In genomic region chr4:29711226-29711625, GRCh38 we compare ENCODE assay signal across 19 cellular contexts.
DNase-seq lines count a peak whose midpoint lies in the region; ATAC-seq and TF ChIP-seq lines count a peak whose summit lies in the region.
"Had no signal": no experiment of that assay in that cellular context is flagged by ENCODE, and none has a peak within 500 bp of the region (broad histone marks: within the 10 kb centered on the region; RNA-seq: fewer than 3 reads in every experiment).

No MANE protein-coding gene starts in this region.

- H3K4me1 ChIP-seq in adipocyte (ENCODE audit: control insufficient read depth, insufficient read depth, low read length), result no peaks in the 10 kb centered on the region
- H3K4me1 ChIP-seq: A549, Peyer's patch had no signal

- H3K36me3 ChIP-seq in BJ (ENCODE audit: control insufficient read depth, insufficient read depth, low read length) (no peaks in the 10 kb centered on the region), adipocyte (ENCODE audit: control insufficient read depth, insufficient read depth, low read length, severe bottlenecking) (no peaks in the 10 kb centered on the region)
- H3K36me3 ChIP-seq: MG63, Peyer's patch had no signal

- no peak overlapping the region for H3K4me3 ChIP-seq in BJ (ENCODE audit: low read depth, low read length)
- H3K4me3 ChIP-seq in adipocyte (ENCODE audit: low read length), result no peak overlapping the region
- no peak overlapping the region for H3K4me3 ChIP-seq in skeletal muscle cell (ENCODE audit: low read depth, low read length)
- H3K4me3 ChIP-seq: A549, GM23338, MG63, Peyer's patch had no signal

- no peaks in the 10 kb centered on the region for H3K9me3 ChIP-seq in adipocyte (ENCODE audit: control insufficient read depth, low read length)
- H3K9me3 ChIP-seq: A549, MG63, Peyer's patch had no signal

- H3K9ac ChIP-seq in adipocyte (ENCODE audit: low read length), result no peak overlapping the region

- ATAC-seq in GM19328 (IDR thresholded peaks at IDR 0.05; ENCODE audit: unreplicated experiment), result no peak
- ATAC-seq: A549, GM23338, HCT116, Right ventricle myocardium inferior had no signal

- H3K27me3 ChIP-seq in BJ (ENCODE audit: control insufficient read depth, insufficient read depth, low read length) (no peaks in the 10 kb centered on the region), adipocyte (replicated peaks; ENCODE audit: control insufficient read depth, insufficient read depth, low read length) (no peaks in the 10 kb centered on the region)
- H3K27me3 ChIP-seq: MG63, Peyer's patch had no signal

- CTCF ChIA-PET in BJ (lab: Yijun Ruan, JAX), result no interaction called here

- POLR2A ChIA-PET in BJ (lab: Charles Lee), result no interaction called here

- DNase-seq in BJ (ENCODE audit: low read depth) (peak; percentile 1), HT1080 (ENCODE audit: low read depth) (peak; percentile 22), adipocyte (ENCODE audit: low read depth) (peak; percentile 40), skeletal muscle cell (ENCODE audit: low read depth) (peak; percentile 50), NCI-H524 (lab: John Stamatoyannopoulos, UW) (no peak), NCI-H510A treated with DMSO at 0.1 percent for 48 hours (lab: John Stamatoyannopoulos, UW) (no peak)
- DNase-seq: DMS79, MG63, NCI-H1048, NCI-H1436, NCI-H2029, NCI-H69, Peyer's patch, SW 1271 had no signal

- TF ChIP-seq CTCF in BJ (IDR thresholded peaks at IDR 0.05; ENCODE audit: insufficient read depth, low read depth, low read length), result no peak

Comparison
In these comparisons a context has a peak if more than half of its experiments do, and no peak if none do; other contexts are left out.
1. DNase-seq: peak in BJ (single experiment), HT1080 (single experiment), adipocyte (single experiment) and skeletal muscle cell (single experiment); none in NCI-H524 (0 of 2) and NCI-H510A treated with DMSO at 0.1 percent for 48 hours (single experiment).